1 cellular context compared by ENCODE assay signal in genomic region chr4:48489683-48490011, GRCh38.
TF ChIP-seq lines count a peak whose summit lies in the region.

No MANE protein-coding gene starts in this region.

TF ChIP-seq in neural cell, 6 proteins besides CTCF, POLR2A, EP300 and RAD21 (continued from another document):
- no peak for TF ChIP-seq REST (IDR thresholded peaks at IDR 0.05; ENCODE audit: borderline replicate concordance)
- no peak for TF ChIP-seq EZH2 (IDR thresholded peaks at IDR 0.05; ENCODE audit: borderline replicate concordance, insufficient read depth, low read length, poor library complexity, severe bottlenecking)
- TF ChIP-seq SMC3 (conservative IDR thresholded peaks at IDR 0.05; ENCODE audit: poor library complexity): no peak
- no peak for TF ChIP-seq TAF1 (IDR thresholded peaks at IDR 0.05; ENCODE audit: low read depth)
- TF ChIP-seq MXI1 (conservative IDR thresholded peaks at IDR 0.05; ENCODE audit: poor library complexity, severe bottlenecking): no peak
